In the genomic region with DNA sequence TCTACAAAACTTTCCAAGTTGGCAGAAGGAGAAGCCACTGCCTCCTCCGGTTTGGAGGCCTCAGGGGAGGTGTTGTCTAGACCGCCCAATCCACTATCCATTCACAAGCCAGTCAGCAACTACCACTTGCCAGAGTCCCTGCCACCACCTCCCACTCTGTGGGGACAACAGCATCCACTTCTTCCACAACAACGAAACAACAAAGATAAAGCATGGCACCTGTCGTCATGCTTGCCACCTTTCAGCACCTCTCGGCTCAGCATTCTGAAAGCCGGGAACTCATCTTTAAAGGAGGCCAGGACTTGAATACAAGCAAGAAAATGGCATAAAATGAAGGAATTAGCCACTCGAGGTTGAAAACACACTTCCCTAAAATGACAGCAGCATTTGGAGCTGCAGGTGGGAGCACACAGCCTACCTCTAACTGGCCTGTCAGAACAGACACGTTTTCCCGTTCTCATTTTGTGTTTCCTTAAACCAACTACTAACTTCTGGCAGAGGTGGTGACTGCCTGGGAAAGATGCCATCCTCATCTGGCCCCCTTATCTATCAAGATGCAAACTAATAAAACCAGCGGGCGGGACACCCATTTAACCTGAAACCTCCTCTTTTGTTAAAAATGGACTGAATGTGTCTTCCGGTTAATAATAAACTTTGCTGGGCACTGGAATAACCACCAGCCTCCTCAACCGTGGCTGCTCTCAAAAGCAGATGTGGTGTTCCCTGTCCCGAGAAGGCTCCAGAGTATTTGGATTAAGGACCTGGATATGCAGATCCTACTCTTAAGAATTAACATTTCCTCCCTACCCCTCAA, we compare ENCODE assay signal across 2 cellular contexts.
A peak's percentile ranks its signal among the peaks of the same experiment; 100 is the strongest.
TF ChIP-seq lines count a peak whose summit lies in the region.

No MANE protein-coding gene starts in this region.

TF ChIP-seq in HCT116, 20 proteins besides CTCF, POLR2A, EP300 and RAD21:
- no peak for TF ChIP-seq MAX (IDR thresholded peaks at IDR 0.05)
- peak; percentile 15; the same call in 1 of the 2 replicates for TF ChIP-seq POLR2AphosphoS5 (IDR thresholded peaks at IDR 0.05; ENCODE audit: low read depth, low read length)
- no peak for TF ChIP-seq EGR1 (IDR thresholded peaks at IDR 0.05; ENCODE audit: low read depth)

TF ChIP-seq in H1, 55 proteins besides CTCF, POLR2A, EP300 and RAD21:
- no peak for TF ChIP-seq KDM1A (IDR thresholded peaks at IDR 0.05; ENCODE audit: borderline replicate concordance, low read length)
- peak; percentile 40; the same call in 1 of the 2 replicates for TF ChIP-seq POLR2AphosphoS5 (IDR thresholded peaks at IDR 0.05; ENCODE audit: low read depth, low read length)
